ENCODE assay signal across 4 cellular contexts in genomic region chr2:15708161-15708560, GRCh38.
"Had no signal": no experiment of that assay in that cellular context is flagged by ENCODE, and none has a peak within 500 bp of the region (broad histone marks: within the 10 kb centered on the region; RNA-seq: fewer than 3 reads in every experiment).

No MANE protein-coding gene starts in this region.

- H3K4me3 Mint-ChIP-seq: GM23338, H9 had no signal

- ATAC-seq: GM23338 had no signal

- H3K27ac Mint-ChIP-seq: GM23338, H9 had no signal

- H3K4me3 ChIP-seq: GM23338 had no signal

- H3K4me1 Mint-ChIP-seq: GM23338 had no signal

- DNase-seq: H9, HCEC 1CT, IMR-90 had no signal

- H3K9me3 Mint-ChIP-seq: GM23338, H9 had no signal
